In genomic region chr15:76345880-76346665, GRCh38 we compare ENCODE assay signal across 7 cellular contexts. TPM values are rescaled to one million over a fixed set of nuclear protein-coding genes. Genes with fewer than 3 reads are reported as not detected.
A peak's percentile ranks its signal among the peaks of the same experiment; 100 is the strongest.
DNase-seq lines count a peak whose midpoint lies in the region; ATAC-seq and TF ChIP-seq lines count a peak whose summit lies in the region.

No MANE protein-coding gene starts in this region.

- no peak for TF ChIP-seq CTCF in foreskin keratinocyte (conservative IDR thresholded peaks at IDR 0.05)

- no peak overlapping the region for H3K27ac ChIP-seq in foreskin keratinocyte

- DNase-seq in RKO (ENCODE audit: low spot score) (peak; percentile 74), foreskin keratinocyte (peak in 1 of 2 donors; percentile 35), retina (peak; percentile 71), SHP77 treated with DMSO at 0.1 percent for 48 hours (lab: John Stamatoyannopoulos, UW) (no peak), SIG-M5 treated with dmso at 0.1 percent for 504 hours (lab: John Stamatoyannopoulos, UW; ENCODE audit: unreplicated experiment) (no peak)

- H3K4me1 ChIP-seq in foreskin keratinocyte, result no peaks in the 10 kb centered on the region

- H3K27me3 ChIP-seq in foreskin keratinocyte, result peaks cover 71% of the 10 kb centered on the region

- ATAC-seq in GM19452 (IDR thresholded peaks at IDR 0.05; ENCODE audit: unreplicated experiment) (peak; percentile 61), foreskin keratinocyte (peak; percentile 47), HG03378 (IDR thresholded peaks at IDR 0.05; ENCODE audit: unreplicated experiment) (no peak)

RNA-seq across cellular contexts. Expression of gene ISL2, which starts 9.5 kb away (rescaled TPM):
- 0.27 and 1.6 TPM in 2 replicates for total RNA-seq in foreskin keratinocyte
- 0.27 and 1.8 TPM in 2 replicates for polyA plus RNA-seq in foreskin keratinocyte

RNA-seq across cellular contexts. Expression of gene ETFA, which starts 34.8 kb away (rescaled TPM):
- 116 and 129 TPM in 2 replicates for total RNA-seq in foreskin keratinocyte
- polyA plus RNA-seq in foreskin keratinocyte, result 108 and 133 TPM in 2 replicates

Comparison
In these comparisons a context has a peak if more than half of its experiments do, and no peak if none do; other contexts are left out.
1. DNase-seq: peak in RKO (single experiment) and retina (single experiment); none in SHP77 treated with DMSO at 0.1 percent for 48 hours (single experiment) and SIG-M5 treated with dmso at 0.1 percent for 504 hours (single experiment).